12 cellular contexts compared by ENCODE assay signal in genomic region chr15:64640146-64640868, GRCh38.
A peak's percentile ranks its signal among the peaks of the same experiment; 100 is the strongest.
DNase-seq lines count a peak whose midpoint lies in the region; ATAC-seq and TF ChIP-seq lines count a peak whose summit lies in the region.
"Had no signal": no experiment of that assay in that cellular context is flagged by ENCODE, and none has a peak within 500 bp of the region (broad histone marks: within the 10 kb centered on the region; RNA-seq: fewer than 3 reads in every experiment).

No MANE protein-coding gene starts in this region.

- H2BK120ac ChIP-seq in trophoblast cell (ENCODE audit: insufficient read depth, low read length, poor library complexity), result no peak overlapping the region

- DNase-seq in T-helper 2 cell treated with Interferon-gamma antibody and Interleukin-4, amounts not matched to agents 5 μg/mL and 100 μg/mL, for 36 hours (ENCODE audit: low spot score), result no peak
- no peak for DNase-seq in T-helper 2 cell
- DNase-seq in HT-29 (ENCODE audit: low spot score), result peak; percentile 34
- DNase-seq in effector memory CD8-positive, alpha-beta T cell, result no peak
- peak; percentile 45 to 64 for DNase-seq in trophoblast cell
- no peak for DNase-seq in UCSD-AML1 (lab: John Stamatoyannopoulos, UW; ENCODE audit: unreplicated experiment)
- no peak for DNase-seq in GM20000 (ENCODE audit: low spot score)
- DNase-seq: ACHN, Karpas-422, NCI-H226 had no signal

- no peaks in the 10 kb centered on the region for H3K27me3 Mint-ChIP-seq in T-helper 2 cell treated with Interferon-gamma antibody and Interleukin-4, amounts not matched to agents 5 μg/mL and 100 μg/mL, for 36 hours (ENCODE audit: low read depth)
- H3K27me3 Mint-ChIP-seq in effector memory CD8-positive, alpha-beta T cell, result no peaks in the 10 kb centered on the region

- no peak overlapping the region for H4K12ac ChIP-seq in trophoblast cell (ENCODE audit: low read depth, low read length)

- H3K4ac ChIP-seq in trophoblast cell (ENCODE audit: low read depth, low read length), result no peak overlapping the region

- H4K8ac ChIP-seq in trophoblast cell (ENCODE audit: low read depth, low read length), result no peak overlapping the region

- H2BK12ac ChIP-seq in trophoblast cell (ENCODE audit: low read length), result no peak overlapping the region

- TF ChIP-seq CTCF in GM20000 (IDR thresholded peaks at IDR 0.05; ENCODE audit: extremely low read depth, missing control alignments), result no peak

- H2BK5ac ChIP-seq in trophoblast cell (ENCODE audit: low read depth, low read length, poor library complexity), result no peak overlapping the region

- H3K79me2 ChIP-seq in trophoblast cell (ENCODE audit: control insufficient read depth, insufficient read depth, low read length, poor library complexity), result no peaks in the 10 kb centered on the region

- H3K4me3 ChIP-seq in trophoblast cell (ENCODE audit: low read depth, low read length), result no peak overlapping the region

- H3K36me3 ChIP-seq in trophoblast cell (ENCODE audit: control insufficient read depth in 1 of 2, insufficient read depth in 2 of 2, low read length in 2 of 2), result no peaks in the 10 kb centered on the region

- H3K27ac ChIP-seq in trophoblast cell (ENCODE audit: low read depth, low read length), result no peak overlapping the region

- no peak overlapping the region for H3K14ac ChIP-seq in trophoblast cell (ENCODE audit: low read length)

- H3K4me1 ChIP-seq in trophoblast cell (ENCODE audit: control insufficient read depth in 1 of 2, insufficient read depth in 2 of 2, low read length in 2 of 2), result peaks cover 0 to 2% of the 10 kb centered on the region in 2 experiments

- ATAC-seq in effector memory CD8-positive, alpha-beta T cell (replicated peaks), result no peak
- ATAC-seq in HG02571 (IDR thresholded peaks at IDR 0.05; ENCODE audit: unreplicated experiment), result no peak
- ATAC-seq: stimulated activated effector memory CD8-positive, alpha-beta T cell treated with anti-CD3 and anti-CD28 coated beads, Interleukin-12 subunit alpha, Interleukin-12 subunit beta, amount 100 ng/mL, for 72 hours had no signal

- whole genome bisulfite sequencing in trophoblast cell (ENCODE audit: extremely low coverage, insufficient coverage, insufficient read length), result no CpG with 5 or more reads among the region's 5 CpGs

- no peak overlapping the region for H2AK5ac ChIP-seq in trophoblast cell (ENCODE audit: low read length)

- H3K4me1 Mint-ChIP-seq in T-helper 2 cell treated with Interferon-gamma antibody and Interleukin-4, amounts not matched to agents 5 μg/mL and 100 μg/mL, for 36 hours (ENCODE audit: low read depth), result peaks cover 50% of the 10 kb centered on the region
- H3K4me1 Mint-ChIP-seq in effector memory CD8-positive, alpha-beta T cell (ENCODE audit: low read depth in 2 of 2), result peaks cover 31 to 38% of the 10 kb centered on the region in 2 donors

- peak overlapping the region; percentile 64 for H3K27ac Mint-ChIP-seq in T-helper 2 cell treated with Interferon-gamma antibody and Interleukin-4, amounts not matched to agents 5 μg/mL and 100 μg/mL, for 36 hours
- peak overlapping the region; percentile 89 to 92 for H3K27ac Mint-ChIP-seq in effector memory CD8-positive, alpha-beta T cell
- H3K27ac Mint-ChIP-seq: stimulated activated effector memory CD8-positive, alpha-beta T cell treated with anti-CD3 and anti-CD28 coated beads, Interleukin-12 subunit alpha, Interleukin-12 subunit beta, amount 100 ng/mL, for 72 hours had no signal

- H3K36me3 Mint-ChIP-seq in T-helper 2 cell treated with Interferon-gamma antibody and Interleukin-4, amounts not matched to agents 5 μg/mL and 100 μg/mL, for 36 hours (ENCODE audit: low read depth), result peaks cover 34% of the 10 kb centered on the region
- peaks cover 6% of the 10 kb centered on the region for H3K36me3 Mint-ChIP-seq in effector memory CD8-positive, alpha-beta T cell (ENCODE audit: insufficient read depth)

- peaks cover 5% of the 10 kb centered on the region for H3K9me3 Mint-ChIP-seq in T-helper 2 cell treated with Interferon-gamma antibody and Interleukin-4, amounts not matched to agents 5 μg/mL and 100 μg/mL, for 36 hours
- H3K9me3 Mint-ChIP-seq in effector memory CD8-positive, alpha-beta T cell, result no peaks in the 10 kb centered on the region

- H3K9me3 ChIP-seq in trophoblast cell (ENCODE audit: insufficient read depth, low read depth, low read length), result no peaks in the 10 kb centered on the region

- H3K18ac ChIP-seq in trophoblast cell (ENCODE audit: low read length), result no peak overlapping the region

- H3K4me2 ChIP-seq in trophoblast cell (ENCODE audit: low read length), result no peak overlapping the region

- no peak overlapping the region for H3K23ac ChIP-seq in trophoblast cell (ENCODE audit: low read length)

- H4K91ac ChIP-seq in trophoblast cell (ENCODE audit: low read depth, low read length), result no peak overlapping the region

- H3K79me1 ChIP-seq in trophoblast cell (ENCODE audit: low read length), result no peaks in the 10 kb centered on the region

- H3K27me3 ChIP-seq in trophoblast cell (ENCODE audit: insufficient read depth, low read length), result no peaks in the 10 kb centered on the region

- no peak overlapping the region for H2AFZ ChIP-seq in trophoblast cell (ENCODE audit: insufficient read depth, low read length, poor library complexity)

- peak overlapping the region; percentile 25 for H3K4me3 Mint-ChIP-seq in T-helper 2 cell treated with Interferon-gamma antibody and Interleukin-4, amounts not matched to agents 5 μg/mL and 100 μg/mL, for 36 hours
- peak overlapping the region in 1 of 2 donors; percentile 3 for H3K4me3 Mint-ChIP-seq in effector memory CD8-positive, alpha-beta T cell
- H3K4me3 Mint-ChIP-seq: stimulated activated effector memory CD8-positive, alpha-beta T cell treated with anti-CD3 and anti-CD28 coated beads, Interleukin-12 subunit alpha, Interleukin-12 subunit beta, amount 100 ng/mL, for 72 hours had no signal

- no peak overlapping the region for H3K9ac ChIP-seq in trophoblast cell (ENCODE audit: low read length)

Comparison
In these comparisons a context has a peak if more than half of its experiments do, and no peak if none do; other contexts are left out.
1. DNase-seq: peak in HT-29 (single experiment) and trophoblast cell (2 of 2); none in T-helper 2 cell treated with Interferon-gamma antibody and Interleukin-4, amounts not matched to agents 5 μg/mL and 100 μg/mL, for 36 hours (single experiment), T-helper 2 cell (0 of 5), effector memory CD8-positive, alpha-beta T cell (0 of 3), UCSD-AML1 (single experiment) and GM20000 (single experiment).